In genomic region chr22:29260601-29261315, GRCh38 we compare ENCODE assay signal across 2 cellular contexts.
TF ChIP-seq lines count a peak whose summit lies in the region.

No MANE protein-coding gene starts in this region.

TF ChIP-seq in SK-N-SH, 30 proteins besides CTCF, POLR2A, EP300 and RAD21:
- TF ChIP-seq USF2 (IDR thresholded peaks at IDR 0.05; ENCODE audit: borderline replicate concordance, low read depth, low read length) (no peak), TAF1 (IDR thresholded peaks at IDR 0.05; ENCODE audit: borderline replicate concordance, low read depth, low read length) (no peak), ZBTB33 (IDR thresholded peaks at IDR 0.05; ENCODE audit: borderline replicate concordance, low read depth) (no peak), IRF3 (IDR thresholded peaks at IDR 0.05; ENCODE audit: low read depth, low read length) (no peak), RFX5 (IDR thresholded peaks at IDR 0.05; ENCODE audit: low read length) (no peak), MXI1 (IDR thresholded peaks at IDR 0.05; ENCODE audit: low read depth, low read length) (no peak), MAX (IDR thresholded peaks at IDR 0.05; ENCODE audit: low read depth) (no peak), FOXJ3 (CRISPR knock-in tag; IDR thresholded peaks at IDR 0.05) (no peak)

TF ChIP-seq in SK-N-SH treated with all-trans-retinoic acid at 6 μM for 48 hours, 23 proteins besides CTCF, POLR2A, EP300 and RAD21:
- no peak for TF ChIP-seq CSRNP3 (CRISPR knock-in tag; IDR thresholded peaks at IDR 0.05)
TF ChIP-seq in SK-N-SH treated with all-trans-retinoic acid at 6 μM for 48 hours: peak in this region for 0.
